Comparison of ENCODE assay signal across 12 cellular contexts in genomic region chr2:106161938-106162814, GRCh38. TPM values are rescaled to one million over a fixed set of nuclear protein-coding genes. Genes with fewer than 3 reads are reported as not detected.
DNase-seq lines count a peak whose midpoint lies in the region; ATAC-seq, FAIRE-seq and TF ChIP-seq lines count a peak whose summit lies in the region.
"Had no signal": no experiment of that assay in that cellular context is flagged by ENCODE, and none has a peak within 500 bp of the region (broad histone marks: within the 10 kb centered on the region; RNA-seq: fewer than 3 reads in every experiment).

No MANE protein-coding gene starts in this region.

- no peaks in the 10 kb centered on the region for H3K9me3 Mint-ChIP-seq in activated T-cell treated with anti-CD3 and anti-CD28 coated beads, Interleukin-2, amount 50 U/mL, for 72 hours
- no peaks in the 10 kb centered on the region for H3K9me3 Mint-ChIP-seq in activated T-helper 1 cell treated with anti-CD3 and anti-CD28 coated beads, Interleukin-12 subunit alpha, Interleukin-12 subunit beta, Interleukin-2, Interleukin-4 antibody, amounts not matched to agents 30 ng/mL and 10 ng/mL and 1 ng/mL, durations not matched to agents 14 hours and 24 hours and 36 hours

- intact Hi-C loops in activated T-helper 1 cell treated with anti-CD3 and anti-CD28 coated beads, Interleukin-12 subunit alpha, Interleukin-12 subunit beta, Interleukin-2, Interleukin-4 antibody, amounts not matched to agents 30 ng/mL and 10 ng/mL and 1 ng/mL, durations not matched to agents 14 hours and 24 hours and 36 hours (cut with micrococcal nuclease), result loop anchor here (1.0 to 5.0 kb wide), 3 partner anchors 15 to 35 kb away; no protein-coding TSS in a partner anchor
- intact Hi-C loops in stomach (cut with DNase I; ENCODE audit: low total_unique reads), result no loop called here
- intact Hi-C loops in head of caudate nucleus (cut with DNase I), result no loop called here

- FAIRE-seq in frontal cortex (lab: Jason Lieb, UNC), result no peak

- H3K27ac ChIP-seq in stomach, result peak overlapping the region in 3 of 5 donors; percentile 44 to 64 (median 54)
- H3K27ac ChIP-seq: C4-2B had no signal

- H3K4me3 Mint-ChIP-seq in activated T-cell treated with anti-CD3 and anti-CD28 coated beads, Interleukin-2, amount 50 U/mL, for 72 hours, result peak overlapping the region in 1 of 2 donors; percentile 87
- no peak overlapping the region for H3K4me3 Mint-ChIP-seq in activated T-helper 1 cell treated with anti-CD3 and anti-CD28 coated beads, Interleukin-12 subunit alpha, Interleukin-12 subunit beta, Interleukin-2, Interleukin-4 antibody, amounts not matched to agents 30 ng/mL and 10 ng/mL and 1 ng/mL, durations not matched to agents 14 hours and 24 hours and 36 hours

- no peak for ATAC-seq in activated T-cell treated with anti-CD3 and anti-CD28 coated beads, Interleukin-2, amount 50 U/mL, for 72 hours (replicated peaks in 1 of 2)

- TF ChIP-seq CTCF in kidney epithelial cell (IDR thresholded peaks at IDR 0.05; ENCODE audit: insufficient read depth, low read length, poor library complexity, severe bottlenecking) (no peak), stomach (IDR thresholded peaks at IDR 0.05) (no peak)

- H3K4me1 ChIP-seq in stomach, result peaks cover 0 to 23% (median 10%) of the 10 kb centered on the region in 4 donors

- TF ChIP-seq EP300 in stomach (IDR thresholded peaks at IDR 0.05), result no peak

- H3K27me3 Mint-ChIP-seq in activated T-cell treated with anti-CD3 and anti-CD28 coated beads, Interleukin-2, amount 50 U/mL, for 72 hours (ENCODE audit: low read depth), result no peaks in the 10 kb centered on the region
- no peaks in the 10 kb centered on the region for H3K27me3 Mint-ChIP-seq in activated T-helper 1 cell treated with anti-CD3 and anti-CD28 coated beads, Interleukin-12 subunit alpha, Interleukin-12 subunit beta, Interleukin-2, Interleukin-4 antibody, amounts not matched to agents 30 ng/mL and 10 ng/mL and 1 ng/mL, durations not matched to agents 14 hours and 24 hours and 36 hours (ENCODE audit: insufficient read depth)

- H3K36me3 ChIP-seq in kidney epithelial cell (ENCODE audit: control insufficient read depth, insufficient read depth, low read length) (no peaks in the 10 kb centered on the region), stomach (peaks cover 0 to 40% (median 33%) of the 10 kb centered on the region in 4 donors)

- H3K27ac Mint-ChIP-seq in activated T-cell treated with anti-CD3 and anti-CD28 coated beads, Interleukin-2, amount 50 U/mL, for 72 hours, result peak overlapping the region; percentile 88
- peak overlapping the region; percentile 28 for H3K27ac Mint-ChIP-seq in activated T-helper 1 cell treated with anti-CD3 and anti-CD28 coated beads, Interleukin-12 subunit alpha, Interleukin-12 subunit beta, Interleukin-2, Interleukin-4 antibody, amounts not matched to agents 30 ng/mL and 10 ng/mL and 1 ng/mL, durations not matched to agents 14 hours and 24 hours and 36 hours

- peaks cover 86% of the 10 kb centered on the region for H3K4me1 Mint-ChIP-seq in activated T-cell treated with anti-CD3 and anti-CD28 coated beads, Interleukin-2, amount 50 U/mL, for 72 hours (ENCODE audit: low read depth)
- H3K4me1 Mint-ChIP-seq in activated T-helper 1 cell treated with anti-CD3 and anti-CD28 coated beads, Interleukin-12 subunit alpha, Interleukin-12 subunit beta, Interleukin-2, Interleukin-4 antibody, amounts not matched to agents 30 ng/mL and 10 ng/mL and 1 ng/mL, durations not matched to agents 14 hours and 24 hours and 36 hours (ENCODE audit: low read depth), result peaks cover 81% of the 10 kb centered on the region

- peaks cover 6 to 8% of the 10 kb centered on the region in 2 donors for H3K36me3 Mint-ChIP-seq in activated T-cell treated with anti-CD3 and anti-CD28 coated beads, Interleukin-2, amount 50 U/mL, for 72 hours (ENCODE audit: insufficient read depth in 2 of 2)
- H3K36me3 Mint-ChIP-seq in activated T-helper 1 cell treated with anti-CD3 and anti-CD28 coated beads, Interleukin-12 subunit alpha, Interleukin-12 subunit beta, Interleukin-2, Interleukin-4 antibody, amounts not matched to agents 30 ng/mL and 10 ng/mL and 1 ng/mL, durations not matched to agents 14 hours and 24 hours and 36 hours (ENCODE audit: low read depth), result peaks cover 42% of the 10 kb centered on the region

- no peak overlapping the region for H3K4me3 ChIP-seq in kidney epithelial cell (ENCODE audit: low read depth, low read length)
- H3K4me3 ChIP-seq in stomach, result no peak overlapping the region
- H3K4me3 ChIP-seq: HAP-1, heart left ventricle had no signal

- no peaks in the 10 kb centered on the region for H3K27me3 ChIP-seq in kidney epithelial cell (ENCODE audit: control insufficient read depth, insufficient read depth, low read length)
- H3K27me3 ChIP-seq in stomach, result no peaks in the 10 kb centered on the region
- H3K27me3 ChIP-seq: heart left ventricle had no signal

- no peak for TF ChIP-seq POLR2A in stomach (IDR thresholded peaks at IDR 0.05)

- 54 to 77% (median 73%) methylated on average over 11 of the region's 11 CpGs for WGBS in stomach, 5 donors

- no peaks in the 10 kb centered on the region for H3K9me3 ChIP-seq in stomach
- H3K9me3 ChIP-seq: HAP-1 had no signal

- DNase-seq in activated T-cell treated with anti-CD3 and anti-CD28 coated beads, Interleukin-2, amount 50 U/mL, for 72 hours, result no peak
- no peak for DNase-seq in activated T-cell treated with anti-CD3 and anti-CD28 coated beads, Interleukin-2, amount 50 U/mL, for 1 hour
- no peak for DNase-seq in activated T-helper 1 cell treated with anti-CD3 and anti-CD28 coated beads, Interleukin-12 subunit alpha, Interleukin-12 subunit beta, Interleukin-2, Interleukin-4 antibody, amounts not matched to agents 30 ng/mL and 10 ng/mL and 1 ng/mL, durations not matched to agents 14 hours and 24 hours and 36 hours (ENCODE audit: low spot score)
- peak; percentile 85 for DNase-seq in kidney epithelial cell (ENCODE audit: low read depth)
- peak; percentile 38 for DNase-seq in stomach
- DNase-seq in head of caudate nucleus, result no peak
- no peak for DNase-seq in NCI-H446 (lab: John Stamatoyannopoulos, UW)
- no peak for DNase-seq in frontal cortex (ENCODE audit: low spot score in 2 of 2)
- DNase-seq: heart left ventricle, NCI-H510A had no signal

RNA-seq across cellular contexts. Expression of gene UXS1, which starts 31.9 kb away (rescaled TPM):
- 10 to 100 TPM; 33.9 to 39.9 TPM for total RNA-seq in activated T-cell treated with anti-CD3 and anti-CD28 coated beads, Interleukin-2, amount 50 U/mL, for 72 hours
- total RNA-seq in activated T-helper 1 cell treated with anti-CD3 and anti-CD28 coated beads, Interleukin-12 subunit alpha, Interleukin-12 subunit beta, Interleukin-2, Interleukin-4 antibody, amounts not matched to agents 30 ng/mL and 10 ng/mL and 1 ng/mL, durations not matched to agents 14 hours and 24 hours and 36 hours, result 36.7 TPM in 2 replicates
- total RNA-seq in kidney epithelial cell (73.3 and 110 TPM in 2 replicates), stomach (100 to 1,000 TPM in 1 of 5 donors, 10 to 100 TPM in 3, 1 to 10 TPM in 1; 7.0 to 111 (median 30.5) TPM), frontal cortex (70.1 TPM)
- 10 to 100 TPM; 12.3 to 15.4 (median 13.3) TPM for polyA plus RNA-seq in stomach

Comparison
In these comparisons a context has a peak if more than half of its experiments do, and no peak if none do; other contexts are left out.
1. DNase-seq: peak in kidney epithelial cell (single experiment) and stomach (single experiment); none in activated T-cell treated with anti-CD3 and anti-CD28 coated beads, Interleukin-2, amount 50 U/mL, for 72 hours (0 of 2), activated T-cell treated with anti-CD3 and anti-CD28 coated beads, Interleukin-2, amount 50 U/mL, for 1 hour (single experiment), activated T-helper 1 cell treated with anti-CD3 and anti-CD28 coated beads, Interleukin-12 subunit alpha, Interleukin-12 subunit beta, Interleukin-2, Interleukin-4 antibody, amounts not matched to agents 30 ng/mL and 10 ng/mL and 1 ng/mL, durations not matched to agents 14 hours and 24 hours and 36 hours (single experiment), head of caudate nucleus (0 of 42), NCI-H446 (0 of 2) and frontal cortex (0 of 2).